Comparison of ENCODE assay signal across 1 cellular context in the genomic region with DNA sequence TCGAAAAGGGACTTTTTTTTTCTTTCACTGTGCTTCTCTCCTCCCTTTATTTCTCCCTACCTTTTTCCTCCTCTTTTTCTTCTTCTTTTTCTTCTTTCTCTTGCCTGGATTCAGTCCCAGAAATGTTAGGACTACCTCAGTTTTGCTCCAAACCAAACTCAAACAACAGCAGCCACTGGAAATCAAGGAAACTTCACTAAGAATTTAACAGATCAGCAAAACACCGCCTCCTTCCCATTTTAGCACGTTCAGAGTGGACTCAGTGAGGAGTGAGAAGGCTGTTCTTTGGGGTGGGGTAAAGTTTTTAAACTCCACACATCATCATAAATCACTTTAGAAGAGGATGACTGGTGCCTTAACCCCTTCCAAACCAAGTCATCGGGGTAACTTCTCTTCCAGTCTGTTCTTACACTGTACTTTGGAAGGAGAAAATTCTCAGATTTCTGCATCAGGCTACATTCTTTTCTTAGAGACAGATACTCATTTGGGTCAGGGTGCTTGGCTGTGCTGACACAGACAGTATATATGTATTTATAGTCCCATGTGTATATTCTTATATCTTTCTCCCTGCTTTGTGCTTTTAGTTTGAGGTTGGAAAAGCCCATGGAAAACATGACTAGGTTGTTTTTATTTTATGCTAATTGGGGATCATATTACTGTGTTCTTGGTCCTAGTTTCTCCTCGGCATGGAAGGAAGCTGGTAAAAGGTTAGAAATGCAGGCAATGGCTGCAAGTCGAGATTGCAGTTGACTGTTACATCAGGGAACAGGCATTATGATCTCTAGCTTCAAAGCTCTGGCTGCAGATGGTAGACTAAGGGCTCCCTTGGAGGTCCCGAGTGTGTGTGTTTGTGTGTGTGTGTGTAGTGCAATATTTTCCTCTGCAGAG.
TF ChIP-seq lines count a peak whose summit lies in the region.

A gene with protein sequence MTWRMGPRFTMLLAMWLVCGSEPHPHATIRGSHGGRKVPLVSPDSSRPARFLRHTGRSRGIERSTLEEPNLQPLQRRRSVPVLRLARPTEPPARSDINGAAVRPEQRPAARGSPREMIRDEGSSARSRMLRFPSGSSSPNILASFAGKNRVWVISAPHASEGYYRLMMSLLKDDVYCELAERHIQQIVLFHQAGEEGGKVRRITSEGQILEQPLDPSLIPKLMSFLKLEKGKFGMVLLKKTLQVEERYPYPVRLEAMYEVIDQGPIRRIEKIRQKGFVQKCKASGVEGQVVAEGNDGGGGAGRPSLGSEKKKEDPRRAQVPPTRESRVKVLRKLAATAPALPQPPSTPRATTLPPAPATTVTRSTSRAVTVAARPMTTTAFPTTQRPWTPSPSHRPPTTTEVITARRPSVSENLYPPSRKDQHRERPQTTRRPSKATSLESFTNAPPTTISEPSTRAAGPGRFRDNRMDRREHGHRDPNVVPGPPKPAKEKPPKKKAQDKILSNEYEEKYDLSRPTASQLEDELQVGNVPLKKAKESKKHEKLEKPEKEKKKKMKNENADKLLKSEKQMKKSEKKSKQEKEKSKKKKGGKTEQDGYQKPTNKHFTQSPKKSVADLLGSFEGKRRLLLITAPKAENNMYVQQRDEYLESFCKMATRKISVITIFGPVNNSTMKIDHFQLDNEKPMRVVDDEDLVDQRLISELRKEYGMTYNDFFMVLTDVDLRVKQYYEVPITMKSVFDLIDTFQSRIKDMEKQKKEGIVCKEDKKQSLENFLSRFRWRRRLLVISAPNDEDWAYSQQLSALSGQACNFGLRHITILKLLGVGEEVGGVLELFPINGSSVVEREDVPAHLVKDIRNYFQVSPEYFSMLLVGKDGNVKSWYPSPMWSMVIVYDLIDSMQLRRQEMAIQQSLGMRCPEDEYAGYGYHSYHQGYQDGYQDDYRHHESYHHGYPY (minus strand): TSS at position 280 of the 888 bp plus-strand sequence. CDS start 1,238 bp downstream, outside the sequence.

TF ChIP-seq in K562, 482 proteins besides CTCF, POLR2A, EP300 and RAD21 (continued from another document and continues in another):
- no peak for TF ChIP-seq CREBBP (IDR thresholded peaks at IDR 0.05; ENCODE audit: low read depth, low read length)
- TF ChIP-seq, protein P1, sequence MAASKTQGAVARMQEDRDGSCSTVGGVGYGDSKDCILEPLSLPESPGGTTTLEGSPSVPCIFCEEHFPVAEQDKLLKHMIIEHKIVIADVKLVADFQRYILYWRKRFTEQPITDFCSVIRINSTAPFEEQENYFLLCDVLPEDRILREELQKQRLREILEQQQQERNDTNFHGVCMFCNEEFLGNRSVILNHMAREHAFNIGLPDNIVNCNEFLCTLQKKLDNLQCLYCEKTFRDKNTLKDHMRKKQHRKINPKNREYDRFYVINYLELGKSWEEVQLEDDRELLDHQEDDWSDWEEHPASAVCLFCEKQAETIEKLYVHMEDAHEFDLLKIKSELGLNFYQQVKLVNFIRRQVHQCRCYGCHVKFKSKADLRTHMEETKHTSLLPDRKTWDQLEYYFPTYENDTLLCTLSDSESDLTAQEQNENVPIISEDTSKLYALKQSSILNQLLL (CRISPR knock-in tag; IDR thresholded peaks at IDR 0.05; ENCODE audit: borderline replicate concordance) = no peak
- TF ChIP-seq CC2D1A (IDR thresholded peaks at IDR 0.05) = no peak
- TF ChIP-seq ILK (tag; IDR thresholded peaks at IDR 0.05; ENCODE audit: borderline replicate concordance, low read depth) = no peak
- TF ChIP-seq, protein P2, sequence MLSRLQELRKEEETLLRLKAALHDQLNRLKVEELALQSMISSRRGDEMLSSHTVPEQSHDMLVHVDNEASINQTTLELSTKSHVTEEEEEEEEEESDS (CRISPR knock-in tag; IDR thresholded peaks at IDR 0.05) = peak; percentile 80
- TF ChIP-seq MAFK (IDR thresholded peaks at IDR 0.05; ENCODE audit: low read length) = peak; percentile 66; the same call in 1 of the 2 replicates
- TF ChIP-seq MAFF (IDR thresholded peaks at IDR 0.05; ENCODE audit: low read length) = peak; percentile 63
- no peak for TF ChIP-seq ZNF717 (CRISPR knock-in tag; IDR thresholded peaks at IDR 0.05)
- TF ChIP-seq SIX5 (IDR thresholded peaks at IDR 0.05; ENCODE audit: borderline replicate concordance in 1 of 2, insufficient read depth in 1 of 2, low read depth in 1 of 2, low read length in 2 of 2) = no peak
- TF ChIP-seq PTBP1 (IDR thresholded peaks at IDR 0.05; ENCODE audit: low read depth, low read length) = no peak
- peak; percentile 15; the same call in 1 of the 2 replicates for TF ChIP-seq CHCHD3 (CRISPR knock-in tag; IDR thresholded peaks at IDR 0.05)
- TF ChIP-seq CHD2 (IDR thresholded peaks at IDR 0.05; ENCODE audit: low read depth, low read length) = no peak
- TF ChIP-seq RFX7 (CRISPR knock-in tag; IDR thresholded peaks at IDR 0.05) = no peak
- TF ChIP-seq PCBP1 (IDR thresholded peaks at IDR 0.05; ENCODE audit: low read depth, low read length, poor library complexity, severe bottlenecking) = no peak
- TF ChIP-seq TAL1 (IDR thresholded peaks at IDR 0.05) = no peak
- TF ChIP-seq HEY1 (CRISPR knock-in tag; IDR thresholded peaks at IDR 0.05; ENCODE audit: borderline replicate concordance) = no peak
- TF ChIP-seq, protein P3, sequence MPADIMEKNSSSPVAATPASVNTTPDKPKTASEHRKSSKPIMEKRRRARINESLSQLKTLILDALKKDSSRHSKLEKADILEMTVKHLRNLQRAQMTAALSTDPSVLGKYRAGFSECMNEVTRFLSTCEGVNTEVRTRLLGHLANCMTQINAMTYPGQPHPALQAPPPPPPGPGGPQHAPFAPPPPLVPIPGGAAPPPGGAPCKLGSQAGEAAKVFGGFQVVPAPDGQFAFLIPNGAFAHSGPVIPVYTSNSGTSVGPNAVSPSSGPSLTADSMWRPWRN (IDR thresholded peaks at IDR 0.05; ENCODE audit: low read depth) = no peak
- no peak for TF ChIP-seq DNMT1 (IDR thresholded peaks at IDR 0.05)
- no peak for TF ChIP-seq ZC3H4 (CRISPR knock-in tag; IDR thresholded peaks at IDR 0.05; ENCODE audit: borderline replicate concordance)
- no peak for TF ChIP-seq HDGF (IDR thresholded peaks at IDR 0.05)
- no peak for TF ChIP-seq PPARD (CRISPR knock-in tag; IDR thresholded peaks at IDR 0.05)
- TF ChIP-seq ZEB2 (IDR thresholded peaks at IDR 0.05) = no peak
- no peak for TF ChIP-seq ZBTB8A (IDR thresholded peaks at IDR 0.05; ENCODE audit: partially characterized antibody)
- TF ChIP-seq EWSR1 (IDR thresholded peaks at IDR 0.05; ENCODE audit: borderline replicate concordance, low read depth, partially characterized antibody) = no peak
- no peak for TF ChIP-seq KDM4B (IDR thresholded peaks at IDR 0.05; ENCODE audit: borderline replicate concordance in 2 of 2, low read depth in 1 of 2)
- no peak for TF ChIP-seq FOXA1 (IDR thresholded peaks at IDR 0.05; ENCODE audit: borderline replicate concordance)
- no peak for TF ChIP-seq BRD9 (IDR thresholded peaks at IDR 0.05; ENCODE audit: low read depth, partially characterized antibody)
- no peak for TF ChIP-seq ZNF212 (CRISPR knock-in tag; IDR thresholded peaks at IDR 0.05)
- TF ChIP-seq FOSL1 (tag; conservative IDR thresholded peaks at IDR 0.05) = peak; percentile 31; the same call in 1 of the 2 replicates
- TF ChIP-seq SMARCA5 (IDR thresholded peaks at IDR 0.05) = no peak
- TF ChIP-seq, protein P4, sequence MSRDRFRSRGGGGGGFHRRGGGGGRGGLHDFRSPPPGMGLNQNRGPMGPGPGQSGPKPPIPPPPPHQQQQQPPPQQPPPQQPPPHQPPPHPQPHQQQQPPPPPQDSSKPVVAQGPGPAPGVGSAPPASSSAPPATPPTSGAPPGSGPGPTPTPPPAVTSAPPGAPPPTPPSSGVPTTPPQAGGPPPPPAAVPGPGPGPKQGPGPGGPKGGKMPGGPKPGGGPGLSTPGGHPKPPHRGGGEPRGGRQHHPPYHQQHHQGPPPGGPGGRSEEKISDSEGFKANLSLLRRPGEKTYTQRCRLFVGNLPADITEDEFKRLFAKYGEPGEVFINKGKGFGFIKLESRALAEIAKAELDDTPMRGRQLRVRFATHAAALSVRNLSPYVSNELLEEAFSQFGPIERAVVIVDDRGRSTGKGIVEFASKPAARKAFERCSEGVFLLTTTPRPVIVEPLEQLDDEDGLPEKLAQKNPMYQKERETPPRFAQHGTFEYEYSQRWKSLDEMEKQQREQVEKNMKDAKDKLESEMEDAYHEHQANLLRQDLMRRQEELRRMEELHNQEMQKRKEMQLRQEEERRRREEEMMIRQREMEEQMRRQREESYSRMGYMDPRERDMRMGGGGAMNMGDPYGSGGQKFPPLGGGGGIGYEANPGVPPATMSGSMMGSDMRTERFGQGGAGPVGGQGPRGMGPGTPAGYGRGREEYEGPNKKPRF (IDR thresholded peaks at IDR 0.05; ENCODE audit: low read depth, low read length) = no peak
- TF ChIP-seq POLR2AphosphoS2 (IDR thresholded peaks at IDR 0.05; ENCODE audit: low read length) = no peak
- TF ChIP-seq HLTF (IDR thresholded peaks at IDR 0.05) = no peak
- TF ChIP-seq, protein P5, sequence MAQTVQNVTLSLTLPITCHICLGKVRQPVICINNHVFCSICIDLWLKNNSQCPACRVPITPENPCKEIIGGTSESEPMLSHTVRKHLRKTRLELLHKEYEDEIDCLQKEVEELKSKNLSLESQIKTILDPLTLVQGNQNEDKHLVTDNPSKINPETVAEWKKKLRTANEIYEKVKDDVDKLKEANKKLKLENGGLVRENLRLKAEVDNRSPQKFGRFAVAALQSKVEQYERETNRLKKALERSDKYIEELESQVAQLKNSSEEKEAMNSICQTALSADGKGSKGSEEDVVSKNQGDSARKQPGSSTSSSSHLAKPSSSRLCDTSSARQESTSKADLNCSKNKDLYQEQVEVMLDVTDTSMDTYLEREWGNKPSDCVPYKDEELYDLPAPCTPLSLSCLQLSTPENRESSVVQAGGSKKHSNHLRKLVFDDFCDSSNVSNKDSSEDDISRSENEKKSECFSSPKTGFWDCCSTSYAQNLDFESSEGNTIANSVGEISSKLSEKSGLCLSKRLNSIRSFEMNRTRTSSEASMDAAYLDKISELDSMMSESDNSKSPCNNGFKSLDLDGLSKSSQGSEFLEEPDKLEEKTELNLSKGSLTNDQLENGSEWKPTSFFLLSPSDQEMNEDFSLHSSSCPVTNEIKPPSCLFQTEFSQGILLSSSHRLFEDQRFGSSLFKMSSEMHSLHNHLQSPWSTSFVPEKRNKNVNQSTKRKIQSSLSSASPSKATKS (CRISPR knock-in tag; IDR thresholded peaks at IDR 0.05) = no peak
- TF ChIP-seq MTA1 (IDR thresholded peaks at IDR 0.05; ENCODE audit: borderline replicate concordance) = no peak
- no peak for TF ChIP-seq FOXK2 (conservative IDR thresholded peaks at IDR 0.05 in 1 of 2, IDR thresholded peaks at IDR 0.05 in 1 of 2; ENCODE audit: low read depth in 2 of 2)
- no peak for TF ChIP-seq ETS2 (tag; IDR thresholded peaks at IDR 0.05; ENCODE audit: borderline replicate concordance, poor library complexity, severe bottlenecking)
- TF ChIP-seq MIER1 (IDR thresholded peaks at IDR 0.05; ENCODE audit: low read depth) = no peak
- TF ChIP-seq TCF7L2 (IDR thresholded peaks at IDR 0.05; ENCODE audit: low read depth, low read length) = no peak
- TF ChIP-seq XRCC4 (IDR thresholded peaks at IDR 0.05; ENCODE audit: extremely low read depth, insufficient read depth, insufficient read length) = no peak
- no peak for TF ChIP-seq ZNF174 (CRISPR knock-in tag; IDR thresholded peaks at IDR 0.05)
- peak; percentile 72; the same call in 1 of the 2 replicates for TF ChIP-seq GTF2A2 (tag; IDR thresholded peaks at IDR 0.05)
- no peak for TF ChIP-seq CCNT2 (IDR thresholded peaks at IDR 0.05; ENCODE audit: borderline replicate concordance, extremely low read depth, insufficient read length, low read depth, low read length)
- TF ChIP-seq, protein P6, sequence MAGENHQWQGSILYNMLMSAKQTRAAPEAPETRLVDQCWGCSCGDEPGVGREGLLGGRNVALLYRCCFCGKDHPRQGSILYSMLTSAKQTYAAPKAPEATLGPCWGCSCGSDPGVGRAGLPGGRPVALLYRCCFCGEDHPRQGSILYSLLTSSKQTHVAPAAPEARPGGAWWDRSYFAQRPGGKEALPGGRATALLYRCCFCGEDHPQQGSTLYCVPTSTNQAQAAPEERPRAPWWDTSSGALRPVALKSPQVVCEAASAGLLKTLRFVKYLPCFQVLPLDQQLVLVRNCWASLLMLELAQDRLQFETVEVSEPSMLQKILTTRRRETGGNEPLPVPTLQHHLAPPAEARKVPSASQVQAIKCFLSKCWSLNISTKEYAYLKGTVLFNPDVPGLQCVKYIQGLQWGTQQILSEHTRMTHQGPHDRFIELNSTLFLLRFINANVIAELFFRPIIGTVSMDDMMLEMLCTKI (IDR thresholded peaks at IDR 0.05; ENCODE audit: partially characterized antibody) = no peak
- no peak for TF ChIP-seq CAMTA2 (CRISPR knock-in tag; conservative IDR thresholded peaks at IDR 0.05)
- TF ChIP-seq HCFC1 (IDR thresholded peaks at IDR 0.05; ENCODE audit: low read depth, low read length) = no peak; the same call in 1 of the 2 replicates
- TF ChIP-seq, protein P7, sequence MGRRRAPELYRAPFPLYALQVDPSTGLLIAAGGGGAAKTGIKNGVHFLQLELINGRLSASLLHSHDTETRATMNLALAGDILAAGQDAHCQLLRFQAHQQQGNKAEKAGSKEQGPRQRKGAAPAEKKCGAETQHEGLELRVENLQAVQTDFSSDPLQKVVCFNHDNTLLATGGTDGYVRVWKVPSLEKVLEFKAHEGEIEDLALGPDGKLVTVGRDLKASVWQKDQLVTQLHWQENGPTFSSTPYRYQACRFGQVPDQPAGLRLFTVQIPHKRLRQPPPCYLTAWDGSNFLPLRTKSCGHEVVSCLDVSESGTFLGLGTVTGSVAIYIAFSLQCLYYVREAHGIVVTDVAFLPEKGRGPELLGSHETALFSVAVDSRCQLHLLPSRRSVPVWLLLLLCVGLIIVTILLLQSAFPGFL (CRISPR knock-in tag; IDR thresholded peaks at IDR 0.05) = no peak
- TF ChIP-seq KHSRP (IDR thresholded peaks at IDR 0.05) = no peak
- TF ChIP-seq FOXA3 (CRISPR knock-in tag; conservative IDR thresholded peaks at IDR 0.05 in 1 of 2, IDR thresholded peaks at IDR 0.05 in 1 of 2) = no peak
- no peak for TF ChIP-seq NFXL1 (CRISPR knock-in tag; IDR thresholded peaks at IDR 0.05)
- TF ChIP-seq ZNF561 (CRISPR knock-in tag; conservative IDR thresholded peaks at IDR 0.05) = no peak
- no peak for TF ChIP-seq MYNN (IDR thresholded peaks at IDR 0.05)
- no peak for TF ChIP-seq MYNN (CRISPR knock-in tag; IDR thresholded peaks at IDR 0.05)
